ENCODE assay signal across 13 cellular contexts in genomic region chr19:23770672-23771250, GRCh38.
"Had no signal": no experiment of that assay in that cellular context is flagged by ENCODE, and none has a peak within 500 bp of the region (broad histone marks: within the 10 kb centered on the region; RNA-seq: fewer than 3 reads in every experiment).

No MANE protein-coding gene starts in this region.

- DNase-seq: activated CD8-positive, alpha-beta memory T cell treated with anti-CD3 and anti-CD28 coated beads, Interleukin-2, amount 50 U/mL, for 4 hours; activated naive CD4-positive, alpha-beta T cell; aorta; gastrocnemius medialis; left cardiac atrium; stimulated activated CD4-positive, alpha-beta T cell treated with anti-CD3 and anti-CD28 coated beads, Interleukin-4, amount 100 ng/mL, for 1 hour had no signal

- H3K4me1 Mint-ChIP-seq: brain had no signal

- H3K9me3 Mint-ChIP-seq: natural killer cell treated with Interleukin-12 subunit alpha and Interleukin-12 subunit beta and Interleukin-15 and Interleukin-18, amount 100 ng/mL, for 72 hours; stimulated activated naive CD8-positive, alpha-beta T cell treated with anti-CD3 and anti-CD28 coated beads, Interleukin-15, Interleukin-2, amounts not matched to agents 100 ng/mL and 50 ng/mL, for 24 hours had no signal

- H3K4me3 ChIP-seq: gastrocnemius medialis, prostate gland, SJSA1, suprapubic skin, tibial nerve had no signal

- H3K27ac Mint-ChIP-seq: brain; stimulated activated naive CD8-positive, alpha-beta T cell treated with anti-CD3 and anti-CD28 coated beads, Interleukin-15, Interleukin-2, amounts not matched to agents 100 ng/mL and 50 ng/mL, for 24 hours had no signal

- H3K9me3 ChIP-seq: gastrocnemius medialis, prostate gland, SJSA1, suprapubic skin, tibial nerve had no signal

- H3K36me3 ChIP-seq: gastrocnemius medialis, prostate gland, SJSA1, suprapubic skin, tibial nerve had no signal

- H3K4me1 ChIP-seq: gastrocnemius medialis, prostate gland, SJSA1, tibial nerve had no signal

- H3K27me3 ChIP-seq: gastrocnemius medialis, SJSA1, suprapubic skin, tibial nerve had no signal

- H3K4me3 Mint-ChIP-seq: brain; natural killer cell treated with Interleukin-12 subunit alpha and Interleukin-12 subunit beta and Interleukin-15 and Interleukin-18, amount 100 ng/mL, for 72 hours; stimulated activated naive CD8-positive, alpha-beta T cell treated with anti-CD3 and anti-CD28 coated beads, Interleukin-15, Interleukin-2, amounts not matched to agents 100 ng/mL and 50 ng/mL, for 24 hours had no signal

- ATAC-seq: gastrocnemius medialis, left cardiac atrium had no signal

- H3K27me3 Mint-ChIP-seq: brain; natural killer cell treated with Interleukin-12 subunit alpha and Interleukin-12 subunit beta and Interleukin-15 and Interleukin-18, amount 100 ng/mL, for 72 hours; stimulated activated naive CD8-positive, alpha-beta T cell treated with anti-CD3 and anti-CD28 coated beads, Interleukin-15, Interleukin-2, amounts not matched to agents 100 ng/mL and 50 ng/mL, for 24 hours had no signal

- H3K27ac ChIP-seq: gastrocnemius medialis, prostate gland, SJSA1, tibial nerve had no signal
